17 cellular contexts compared by ENCODE assay signal in genomic region chr10:80081026-80081425, GRCh38. TPM values are rescaled to one million over a fixed set of nuclear protein-coding genes. Genes with fewer than 3 reads are reported as not detected.
A peak's percentile ranks its signal among the peaks of the same experiment; 100 is the strongest.
DNase-seq lines count a peak whose midpoint lies in the region; TF ChIP-seq lines count a peak whose summit lies in the region.
"Had no signal": no experiment of that assay in that cellular context is flagged by ENCODE, and none has a peak within 500 bp of the region (broad histone marks: within the 10 kb centered on the region; RNA-seq: fewer than 3 reads in every experiment).

No MANE protein-coding gene starts in this region.

- no peak for TF ChIP-seq CTCF in RWPE1 (conservative IDR thresholded peaks at IDR 0.05; ENCODE audit: low read depth)
- no peak for TF ChIP-seq CTCF in esophagus squamous epithelium (IDR thresholded peaks at IDR 0.05)
- no peak for TF ChIP-seq CTCF in neural progenitor cell (IDR thresholded peaks at IDR 0.05)
- TF ChIP-seq CTCF in transverse colon (IDR thresholded peaks at IDR 0.05) = no peak

- no peak overlapping the region for H3K27ac Mint-ChIP-seq in neural progenitor cell
- no peak overlapping the region for H3K27ac Mint-ChIP-seq in activated naive CD4-positive, alpha-beta T cell treated with anti-CD3 and anti-CD28 coated beads for 36 hours
- H3K27ac Mint-ChIP-seq: CD8-positive, alpha-beta T cell; HFFc6 had no signal

- no peaks in the 10 kb centered on the region for H3K36me3 Mint-ChIP-seq in neural progenitor cell
- peaks cover 5% of the 10 kb centered on the region for H3K36me3 Mint-ChIP-seq in activated naive CD4-positive, alpha-beta T cell treated with anti-CD3 and anti-CD28 coated beads for 36 hours (ENCODE audit: low read depth)

- H3K4me3 Mint-ChIP-seq in neural progenitor cell = no peak overlapping the region
- H3K4me3 Mint-ChIP-seq in activated naive CD4-positive, alpha-beta T cell treated with anti-CD3 and anti-CD28 coated beads for 36 hours = no peak overlapping the region
- H3K4me3 Mint-ChIP-seq: HFFc6 had no signal

- H3K4me3 ChIP-seq in esophagus squamous epithelium = no peak overlapping the region
- no peak overlapping the region for H3K4me3 ChIP-seq in neural progenitor cell
- H3K4me3 ChIP-seq in transverse colon = no peak overlapping the region
- H3K4me3 ChIP-seq: A549 had no signal

- H3K27ac ChIP-seq in RWPE1 (peak overlapping the region; percentile 77), esophagus squamous epithelium (peak overlapping the region in 3 of 4 donors; percentile 78 to 98 (median 98)), neural progenitor cell (no peak overlapping the region), transverse colon (no peak overlapping the region)
- H3K27ac ChIP-seq: A549, C4-2B, HL-60 had no signal

- peaks cover 16% of the 10 kb centered on the region for H3F3A ChIP-seq in neural progenitor cell (ENCODE audit: low read depth)

- TF ChIP-seq EP300 in transverse colon (IDR thresholded peaks at IDR 0.05; ENCODE audit: low read depth) = no peak

- H3K27me3 Mint-ChIP-seq in neural progenitor cell (ENCODE audit: insufficient read depth, low read depth) = peaks cover 4% of the 10 kb centered on the region
- no peaks in the 10 kb centered on the region for H3K27me3 Mint-ChIP-seq in activated naive CD4-positive, alpha-beta T cell treated with anti-CD3 and anti-CD28 coated beads for 36 hours (ENCODE audit: low read depth)

- H3K79me2 ChIP-seq in neural progenitor cell (ENCODE audit: low read depth) = peaks cover 9% of the 10 kb centered on the region

- H3K9me3 ChIP-seq in esophagus squamous epithelium = no peaks in the 10 kb centered on the region
- H3K9me3 ChIP-seq in neural progenitor cell (ENCODE audit: low read depth) = no peaks in the 10 kb centered on the region
- H3K9me3 ChIP-seq in transverse colon = no peaks in the 10 kb centered on the region
- H3K9me3 ChIP-seq: A549, BE2C had no signal

- H3K4me1 ChIP-seq in esophagus squamous epithelium (peaks cover 5 to 61% (median 25%) of the 10 kb centered on the region in 3 donors), neural progenitor cell (no peaks in the 10 kb centered on the region), transverse colon (peaks cover 3 to 19% (median 14%) of the 10 kb centered on the region in 4 donors)
- H3K4me1 ChIP-seq: BE2C had no signal

- intact Hi-C loops in esophagus squamous epithelium (cut with DNase I) (no loop called here), transverse colon (cut with DNase I; ENCODE audit: low total_unique reads) (no loop called here)
- intact Hi-C loops in activated naive CD4-positive, alpha-beta T cell treated with anti-CD3 and anti-CD28 coated beads for 36 hours (cut with micrococcal nuclease) = no loop called here

- POLR2A ChIA-PET in RWPE1 (lab: Yijun Ruan, JAX; ENCODE audit: low non-redundant PET) = interaction anchor here (0.6 to 0.8 kb wide), 2 partner anchors 20 to 23 kb away, joined by 3 to 6 read pairs; no protein-coding TSS in a partner anchor

- in situ Hi-C loops in transverse colon (cut with MboI; ENCODE audit: low pct_ligation_motif_present in 1 of 4, low pct_unique_long_range_greater_than_20kb in 1 of 4, low sequenced_read_pairs in 3 of 4) = no loop called here

- no peaks in the 10 kb centered on the region for H4K20me1 ChIP-seq in neural progenitor cell (ENCODE audit: low read depth)

- 83 to 86% methylated on average over 9 of the region's 9 CpGs for WGBS in esophagus squamous epithelium, 2 donors
- WGBS in transverse colon (ENCODE audit: low coverage in 1 of 2), 2 donors = 56 to 89% methylated on average over 1 to 9 of the region's 9 CpGs

- H3K36me3 ChIP-seq in esophagus squamous epithelium = peaks cover 0 to 31% (median 0%) of the 10 kb centered on the region in 3 donors
- no peaks in the 10 kb centered on the region for H3K36me3 ChIP-seq in neural progenitor cell
- no peaks in the 10 kb centered on the region for H3K36me3 ChIP-seq in transverse colon
- H3K36me3 ChIP-seq: BE2C had no signal

- DNase-seq in RWPE1 (ENCODE audit: low spot score) = no peak
- DNase-seq in esophagus squamous epithelium (lab: John Stamatoyannopoulos, UW) = no peak
- peak; percentile 3 for DNase-seq in neural progenitor cell (ENCODE audit: low spot score)
- no peak for DNase-seq in HuH-7.5 (ENCODE audit: low spot score)
- no peak for DNase-seq in transverse colon
- no peak for DNase-seq in activated naive CD4-positive, alpha-beta T cell treated with anti-CD3 and anti-CD28 coated beads for 36 hours
- DNase-seq: BE2C; CD8-positive, alpha-beta T cell; COR-L47; DMS53; GF-D8; HCEC 1CT; HFFc6; IMR-90 had no signal

- CTCF ChIA-PET in RWPE1 (lab: Yijun Ruan, JAX) = no interaction called here
- CTCF ChIA-PET in activated naive CD4-positive, alpha-beta T cell treated with anti-CD3 and anti-CD28 coated beads for 36 hours (lab: Charles Lee) = interaction anchor here (0.6 kb wide), 1 partner anchor 315 kb away, joined by 3 read pairs; no protein-coding TSS in a partner anchor

- H3K4me1 Mint-ChIP-seq in neural progenitor cell = peaks cover 13% of the 10 kb centered on the region
- peaks cover 22% of the 10 kb centered on the region for H3K4me1 Mint-ChIP-seq in activated naive CD4-positive, alpha-beta T cell treated with anti-CD3 and anti-CD28 coated beads for 36 hours (ENCODE audit: low read depth)

- no peak overlapping the region for H3K9ac ChIP-seq in neural progenitor cell

- H2AFZ ChIP-seq in neural progenitor cell (replicated peaks) = no peak overlapping the region

- no peaks in the 10 kb centered on the region for H3K9me3 Mint-ChIP-seq in neural progenitor cell
- H3K9me3 Mint-ChIP-seq in activated naive CD4-positive, alpha-beta T cell treated with anti-CD3 and anti-CD28 coated beads for 36 hours = no peaks in the 10 kb centered on the region
- H3K9me3 Mint-ChIP-seq: CD8-positive, alpha-beta T cell; HFFc6 had no signal

- H3K27me3 ChIP-seq in esophagus squamous epithelium = no peaks in the 10 kb centered on the region
- H3K27me3 ChIP-seq in neural progenitor cell = no peaks in the 10 kb centered on the region
- H3K27me3 ChIP-seq in transverse colon = no peaks in the 10 kb centered on the region
- H3K27me3 ChIP-seq: BE2C had no signal

- TF ChIP-seq POLR2A in esophagus squamous epithelium (IDR thresholded peaks at IDR 0.05) (no peak), transverse colon (IDR thresholded peaks at IDR 0.05) (no peak)

- H3K4me2 ChIP-seq in neural progenitor cell = no peak overlapping the region

RNA-seq across cellular contexts. Expression of gene TMEM254, which starts 2.6 kb away (rescaled TPM):
- 10 to 100 TPM; 25.6 to 35.6 (median 32.7) TPM for total RNA-seq in esophagus squamous epithelium
- total RNA-seq in neural progenitor cell (ENCODE audit: low replicate concordance) = 27.5 and 34.6 TPM in 2 replicates
- 10 to 100 TPM in 2 of 4 donors, 1 to 10 TPM in 2; 3.0 to 33.7 (median 10.4) TPM for total RNA-seq in transverse colon
- 10 to 100 TPM; 16.2 to 16.7 TPM for total RNA-seq in activated naive CD4-positive, alpha-beta T cell treated with anti-CD3 and anti-CD28 coated beads for 36 hours

RNA-seq across cellular contexts. Expression of gene PLAC9, which starts 51.5 kb away (rescaled TPM):
- 10 to 100 TPM in 1 of 4 donors, 1 to 10 TPM in 3; 2.7 to 22.1 (median 3.0) TPM for total RNA-seq in esophagus squamous epithelium
- not detected in 2 replicates for total RNA-seq in neural progenitor cell (ENCODE audit: low replicate concordance)
- 1 to 10 TPM in 3 of 4 donors, not detected in 1; 1.7 to 6.6 (median 5.7) TPM for total RNA-seq in transverse colon
- total RNA-seq in activated naive CD4-positive, alpha-beta T cell treated with anti-CD3 and anti-CD28 coated beads for 36 hours = not detected
- total RNA-seq: CD8-positive, alpha-beta T cell had no signal

Comparison
In these comparisons a context has a peak if more than half of its experiments do, and no peak if none do; other contexts are left out.
1. H3K27ac ChIP-seq: peak in RWPE1 (single experiment) and esophagus squamous epithelium (3 of 4); none in neural progenitor cell (single experiment) and transverse colon (0 of 4).